In genomic region chr9:79490657-79491250, GRCh38 we compare ENCODE assay signal across 11 cellular contexts.
DNase-seq lines count a peak whose midpoint lies in the region; ATAC-seq and TF ChIP-seq lines count a peak whose summit lies in the region.
"Had no signal": no experiment of that assay in that cellular context is flagged by ENCODE, and none has a peak within 500 bp of the region (broad histone marks: within the 10 kb centered on the region; RNA-seq: fewer than 3 reads in every experiment).

No MANE protein-coding gene starts in this region.

- DNase-seq in HL-60 (ENCODE audit: low read depth in 1 of 2, low spot score in 1 of 2) (peak; percentile 34 to 35), body of pancreas (no peak), omental fat pad (ENCODE audit: low spot score) (no peak), HT-29 (ENCODE audit: low spot score) (no peak), T1000 (lab: John Stamatoyannopoulos, UW) (no peak)
- DNase-seq: CD8-positive, alpha-beta memory T cell; DMS53; GF-D8; HCEC 1CT; IMR-90 had no signal

- H3K27ac ChIP-seq in HL-60 (replicated peaks) (peak overlapping the region; percentile 48), body of pancreas (no peak overlapping the region)

- H3K4me1 ChIP-seq in body of pancreas: peaks cover 31% of the 10 kb centered on the region

- H3K4me3 ChIP-seq in HL-60 (replicated peaks; ENCODE audit: insufficient read depth, low read length): no peak overlapping the region
- H3K4me3 ChIP-seq in body of pancreas: no peak overlapping the region

- 10 to 16% methylated on average over 3 of the region's 3 CpGs for WGBS in body of pancreas, 2 donors

- TF ChIP-seq CTCF in HL-60 (IDR thresholded peaks at IDR 0.05; ENCODE audit: insufficient read depth, low read length) (no peak), body of pancreas (IDR thresholded peaks at IDR 0.05) (no peak), omental fat pad (IDR thresholded peaks at IDR 0.05) (no peak)

- H3K36me3 ChIP-seq in body of pancreas (replicated peaks in 1 of 2; ENCODE audit: insufficient read depth in 1 of 2, low read depth in 2 of 2): no peaks in the 10 kb centered on the region

- ATAC-seq in body of pancreas: peak; percentile 10
- ATAC-seq in omental fat pad (ENCODE audit: low FRiP score): peak; percentile 71
- ATAC-seq in GM18867 (IDR thresholded peaks at IDR 0.05; ENCODE audit: unreplicated experiment): no peak

- intact Hi-C loops in body of pancreas (cut with DNase I): no loop called here

- no peaks in the 10 kb centered on the region for H3K27me3 ChIP-seq in HL-60 (ENCODE audit: insufficient read depth, poor library complexity, severe bottlenecking)
- H3K27me3 ChIP-seq in body of pancreas: no peaks in the 10 kb centered on the region

- no peaks in the 10 kb centered on the region for H3K9me3 ChIP-seq in body of pancreas

- no peak for TF ChIP-seq POLR2A in body of pancreas (IDR thresholded peaks at IDR 0.05)

Comparison
In these comparisons a context has a peak if more than half of its experiments do, and no peak if none do; other contexts are left out.
1. DNase-seq: peak in HL-60 (2 of 2); none in body of pancreas (0 of 4), omental fat pad (single experiment), HT-29 (single experiment) and T1000 (single experiment).